Comparison of ENCODE assay signal across 8 cellular contexts in the genomic region with DNA sequence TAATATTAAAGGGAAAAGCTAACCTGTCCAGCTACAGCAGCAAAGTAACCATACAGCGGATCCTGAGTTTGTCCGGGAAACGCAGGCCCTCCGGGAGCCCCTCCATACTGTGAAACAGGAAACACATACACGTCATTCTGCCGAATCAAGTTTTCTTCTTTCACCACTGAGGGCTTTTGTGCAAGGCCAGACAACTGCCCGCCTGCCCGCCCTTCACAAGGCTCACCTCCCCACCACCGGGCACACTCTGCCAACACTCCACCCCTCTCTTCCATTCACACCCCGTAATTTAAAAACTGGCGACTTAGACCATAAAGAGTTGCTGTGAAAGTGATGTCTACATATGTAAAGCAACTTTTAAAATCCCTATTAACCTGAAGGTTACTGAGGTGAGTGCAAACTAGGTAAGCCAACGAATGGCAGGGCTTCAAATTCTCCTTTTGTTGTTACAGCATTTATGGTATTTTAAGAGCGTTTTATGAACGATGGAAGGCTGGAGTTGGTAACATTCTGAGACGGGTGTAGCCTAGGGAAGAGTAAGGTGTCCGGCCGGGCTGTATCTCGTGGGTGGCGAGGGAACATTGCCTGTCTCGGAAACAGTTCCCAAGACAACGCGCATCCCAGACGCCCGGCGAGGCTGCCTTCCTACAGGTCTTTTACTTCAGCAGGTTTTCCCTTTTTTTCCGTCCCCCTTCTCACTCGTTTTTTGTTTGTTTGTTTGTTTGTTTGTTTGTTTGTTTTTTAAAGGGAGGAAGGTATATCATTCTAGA. TPM values are rescaled to one million over a fixed set of nuclear protein-coding genes. Genes with fewer than 3 reads are reported as not detected.
DNase-seq lines count a peak whose midpoint lies in the region; ATAC-seq and TF ChIP-seq lines count a peak whose summit lies in the region.

No MANE protein-coding gene starts in this region.

- no peak for TF ChIP-seq CTCF in AG04449 (IDR thresholded peaks at IDR 0.05; ENCODE audit: insufficient read depth, low read length, missing control alignments)
- TF ChIP-seq CTCF in endothelial cell (IDR thresholded peaks at IDR 0.05; ENCODE audit: unreplicated experiment) = no peak

- H3K36me3 Mint-ChIP-seq in activated CD4-positive, alpha-beta memory T cell treated with anti-CD3 and anti-CD28 coated beads for 36 hours = peaks cover 26% of the 10 kb centered on the region
- H3K36me3 Mint-ChIP-seq in endothelial cell (ENCODE audit: low read depth, unreplicated experiment) = peaks cover 7% of the 10 kb centered on the region

- no peaks in the 10 kb centered on the region for H3K27me3 Mint-ChIP-seq in activated CD4-positive, alpha-beta memory T cell treated with anti-CD3 and anti-CD28 coated beads for 36 hours
- peaks cover 2% of the 10 kb centered on the region for H3K27me3 Mint-ChIP-seq in endothelial cell (ENCODE audit: unreplicated experiment)

- DNase-seq in AG04449 (ENCODE audit: low read depth, low spot score) = no peak
- peak; percentile 39 for DNase-seq in NCI-H345 treated with DMSO at 0.1 percent for 48 hours (lab: John Stamatoyannopoulos, UW; ENCODE audit: unreplicated experiment)
- peak; percentile 60 for DNase-seq in activated CD4-positive, alpha-beta memory T cell treated with anti-CD3 and anti-CD28 coated beads for 36 hours
- DNase-seq in endothelial cell (ENCODE audit: low spot score) = peak; percentile 47
- peak; percentile 32 for DNase-seq in middle frontal gyrus (ENCODE audit: extremely low spot score, low spot score)
- peak; percentile 42 for DNase-seq in stromal cell of bone marrow (ENCODE audit: low read depth)

- CTCF ChIA-PET in AG04449 (lab: Yijun Ruan, JAX) = interaction anchor here (1.0 kb wide), 1 partner anchor 10 kb away, joined by 7 read pairs; no protein-coding TSS in a partner anchor
- CTCF ChIA-PET in activated CD4-positive, alpha-beta memory T cell treated with anti-CD3 and anti-CD28 coated beads for 36 hours (lab: Charles Lee) = no interaction called here

- ATAC-seq in GM18517 (IDR thresholded peaks at IDR 0.05; ENCODE audit: unreplicated experiment) (peak; percentile 25), HG02973 (IDR thresholded peaks at IDR 0.05; ENCODE audit: unreplicated experiment) (peak; percentile 31)

- POLR2A ChIA-PET in AG04449 (lab: Yijun Ruan, JAX) = no interaction called here
- POLR2A ChIA-PET in activated CD4-positive, alpha-beta memory T cell treated with anti-CD3 and anti-CD28 coated beads for 36 hours (lab: Charles Lee) = no interaction called here

- H3K4me3 ChIP-seq in AG04449 (ENCODE audit: low read depth, low read length) = peak overlapping the region; percentile 89

- peak overlapping the region; percentile 87 for H3K4me3 Mint-ChIP-seq in activated CD4-positive, alpha-beta memory T cell treated with anti-CD3 and anti-CD28 coated beads for 36 hours
- H3K4me3 Mint-ChIP-seq in endothelial cell (ENCODE audit: unreplicated experiment) = peak overlapping the region; percentile 90

- intact Hi-C loops in activated CD4-positive, alpha-beta memory T cell treated with anti-CD3 and anti-CD28 coated beads for 36 hours (cut with micrococcal nuclease) = loop anchor here (2.0 to 10.0 kb wide), 3 partner anchors 342 to 1002 kb away; partner anchors contain the start of genes CROT, DBF4, SLC25A40 and TMEM243

- H3K4me1 Mint-ChIP-seq in activated CD4-positive, alpha-beta memory T cell treated with anti-CD3 and anti-CD28 coated beads for 36 hours (ENCODE audit: low read depth) = peaks cover 22% of the 10 kb centered on the region
- peaks cover 17% of the 10 kb centered on the region for H3K4me1 Mint-ChIP-seq in endothelial cell (ENCODE audit: unreplicated experiment)

- peak overlapping the region; percentile 79 for H3K27ac Mint-ChIP-seq in activated CD4-positive, alpha-beta memory T cell treated with anti-CD3 and anti-CD28 coated beads for 36 hours
- peak overlapping the region; percentile 92 for H3K27ac Mint-ChIP-seq in endothelial cell (ENCODE audit: unreplicated experiment)

- no peaks in the 10 kb centered on the region for H3K9me3 Mint-ChIP-seq in activated CD4-positive, alpha-beta memory T cell treated with anti-CD3 and anti-CD28 coated beads for 36 hours
- no peaks in the 10 kb centered on the region for H3K9me3 Mint-ChIP-seq in endothelial cell (ENCODE audit: unreplicated experiment)

RNA-seq across cellular contexts. Expression of gene SRI, which starts 0.8 kb away (rescaled TPM):
- total RNA-seq in activated CD4-positive, alpha-beta memory T cell treated with anti-CD3 and anti-CD28 coated beads for 36 hours = 100 to 1,000 TPM; 219 to 220 TPM
- total RNA-seq in endothelial cell (ENCODE audit: unreplicated experiment) = 182 TPM
